ENCODE assay signal across 8 cellular contexts in the genomic region with DNA sequence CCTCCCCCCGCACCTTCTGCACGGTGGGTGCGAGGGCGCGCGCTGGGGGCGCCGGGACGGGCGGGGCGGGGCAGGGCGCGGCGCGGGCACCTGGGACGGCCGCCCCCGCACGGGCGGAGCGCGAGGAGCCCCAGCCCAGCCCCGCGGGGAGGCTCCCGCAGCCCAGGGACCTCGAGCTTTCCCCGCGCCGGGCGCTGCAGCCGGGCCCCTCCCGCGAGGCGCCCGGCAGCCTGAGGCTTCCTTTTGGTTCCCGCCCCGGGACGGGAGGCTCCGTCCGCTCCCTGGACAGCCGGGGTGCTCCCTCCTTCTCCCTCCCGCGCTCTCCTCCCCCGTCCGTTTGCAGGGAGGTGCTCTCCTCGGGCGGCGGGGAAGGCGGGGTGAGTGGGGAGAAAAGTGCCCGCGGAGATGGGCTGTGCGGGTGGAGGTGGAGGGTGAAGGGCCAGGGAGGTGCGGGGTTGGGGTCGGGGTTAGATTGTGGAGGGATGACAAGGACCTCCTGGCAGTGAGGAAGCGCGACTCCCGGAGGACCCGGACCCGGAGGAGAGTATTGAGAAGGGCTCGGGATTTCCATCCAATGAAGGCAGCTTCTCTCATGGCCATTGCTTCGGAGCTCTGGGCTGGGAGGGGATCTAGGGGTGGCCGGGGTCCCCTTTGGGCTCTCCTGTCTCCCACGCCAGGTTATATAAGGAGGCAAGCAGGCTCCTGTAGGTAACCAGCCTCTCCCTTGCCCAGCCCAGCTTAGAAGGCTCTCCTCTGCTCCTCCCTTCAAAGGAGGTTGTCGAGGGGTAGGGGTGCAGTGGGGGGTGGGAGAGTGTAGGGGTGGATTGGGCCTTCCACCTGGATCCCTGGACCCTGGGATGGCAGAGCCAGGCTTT. TPM values are rescaled to one million over a fixed set of nuclear protein-coding genes. Genes with fewer than 3 reads are reported as not detected.
DNase-seq lines count a peak whose midpoint lies in the region; ATAC-seq and TF ChIP-seq lines count a peak whose summit lies in the region.

No MANE protein-coding gene starts in this region.

- peaks cover 38% of the 10 kb centered on the region for H3K79me2 ChIP-seq in Loucy (ENCODE audit: insufficient read depth, low read length)

- peaks cover 4% of the 10 kb centered on the region; the same call in 1 of the 2 replicates for H3F3A ChIP-seq in Loucy (ENCODE audit: low read depth)

- peak overlapping the region; percentile 71; the same call in 1 of the 2 replicates for H2AFZ ChIP-seq in Loucy (ENCODE audit: low read length)

- DNase-seq in adrenal gland (peak; percentile 49 to 70 (median 54)), hepatic stellate cell (ENCODE audit: low spot score) (peak; percentile 69), retinal pigment epithelial cell (ENCODE audit: low read depth) (no peak), cerebellar nuclear complex (lab: John Stamatoyannopoulos, UW) (no peak)

- peaks cover 10 to 22% (median 15%) of the 10 kb centered on the region in 11 experiments; a peak in 21 of 22 replicates for H3K36me3 ChIP-seq in BLaER1 treated with 17β-estradiol and CSF1 and Interleukin-3, amounts not matched to agents 10 nM and 100 nM
- no peaks in the 10 kb centered on the region for H3K36me3 ChIP-seq in Loucy (ENCODE audit: insufficient read depth, low read length)
- peaks cover 0 to 5% of the 10 kb centered on the region in 2 donors for H3K36me3 ChIP-seq in adrenal gland (replicated peaks in 1 of 2)

- no peak for TF ChIP-seq POLR2A in adrenal gland (IDR thresholded peaks at IDR 0.05)

- peak overlapping the region; percentile 73 to 90 (median 83) for H3K9ac ChIP-seq in BLaER1 treated with 17β-estradiol and CSF1 and Interleukin-3, amounts not matched to agents 10 nM and 100 nM
- H3K9ac ChIP-seq in Loucy (ENCODE audit: low read depth, low read length, poor library complexity, severe bottlenecking): peak overlapping the region; percentile 81

- H3K4me2 ChIP-seq in BLaER1 treated with 17β-estradiol and CSF1 and Interleukin-3, amounts not matched to agents 10 nM and 100 nM: peak overlapping the region; percentile 88 to 99 (median 94)
- H3K4me2 ChIP-seq in Loucy (ENCODE audit: low read depth, low read length, poor library complexity, severe bottlenecking): peak overlapping the region; percentile 80

- no peak for TF ChIP-seq CTCF in Loucy (conservative IDR thresholded peaks at IDR 0.05; ENCODE audit: low read length)
- no peak for TF ChIP-seq CTCF in adrenal gland (IDR thresholded peaks at IDR 0.05)
- no peak for TF ChIP-seq CTCF in retinal pigment epithelial cell (conservative IDR thresholded peaks at IDR 0.05; ENCODE audit: low read depth, low read length)

- 1 to 3% (median 2%) methylated on average over 6 to 56 of the region's 64 CpGs for WGBS in adrenal gland, 4 donors

- peaks cover 53 to 68% (median 61%) of the 10 kb centered on the region in 10 experiments for H3K4me1 ChIP-seq in BLaER1 treated with 17β-estradiol and CSF1 and Interleukin-3, amounts not matched to agents 10 nM and 100 nM
- H3K4me1 ChIP-seq in Loucy (ENCODE audit: insufficient read depth, low read length, poor library complexity, severe bottlenecking) (peaks cover 60% of the 10 kb centered on the region), adrenal gland (replicated peaks in 1 of 2) (peaks cover 11 to 34% of the 10 kb centered on the region in 2 donors)

- intact Hi-C loops in adrenal gland (cut with DNase I): loop anchor here in 1 of 2 donors (5.0 kb wide), 1 partner anchor 121 kb away; no protein-coding TSS in a partner anchor

- H3K9me2 ChIP-seq in Loucy (replicated peaks; ENCODE audit: low read depth, low read length): no peaks in the 10 kb centered on the region

- H3K4me3 ChIP-seq in BLaER1 treated with 17β-estradiol and CSF1 and Interleukin-3, amounts not matched to agents 10 nM and 100 nM: peak overlapping the region; percentile 73 to 84 (median 80)
- H3K4me3 ChIP-seq in Loucy (ENCODE audit: low read length, poor library complexity, severe bottlenecking) (peak overlapping the region; percentile 82), adrenal gland (peak overlapping the region in 3 of 4 donors; percentile 35 to 79 (median 60)), retinal pigment epithelial cell (ENCODE audit: low read length) (peak overlapping the region; percentile 62)

- peaks cover 0 to 6% (median 3%) of the 10 kb centered on the region in 11 experiments; a peak in 3 of 22 replicates for H3K9me3 ChIP-seq in BLaER1 treated with 17β-estradiol and CSF1 and Interleukin-3, amounts not matched to agents 10 nM and 100 nM (replicated peaks in 1 of 11)
- H3K9me3 ChIP-seq in Loucy (ENCODE audit: insufficient read depth, low read depth, low read length): no peaks in the 10 kb centered on the region
- no peaks in the 10 kb centered on the region for H3K9me3 ChIP-seq in adrenal gland (replicated peaks in 1 of 3)

- ATAC-seq in GM19397 (IDR thresholded peaks at IDR 0.05; ENCODE audit: unreplicated experiment) (peak; percentile 6), HG03378 (IDR thresholded peaks at IDR 0.05; ENCODE audit: unreplicated experiment) (no peak)

- peak overlapping the region; percentile 67 to 86 (median 77) for H3K27ac ChIP-seq in BLaER1 treated with 17β-estradiol and CSF1 and Interleukin-3, amounts not matched to agents 10 nM and 100 nM
- H3K27ac ChIP-seq in adrenal gland: peak overlapping the region in 4 of 5 donors; percentile 64 to 94 (median 72)

- H4K20me1 ChIP-seq in BLaER1 treated with 17β-estradiol and CSF1 and Interleukin-3, amounts not matched to agents 10 nM and 100 nM: peaks cover 24 to 51% (median 44%) of the 10 kb centered on the region in 11 experiments; a peak in 20 of 22 replicates
- H4K20me1 ChIP-seq in Loucy (ENCODE audit: insufficient read depth, low read length, poor library complexity, severe bottlenecking): no peaks in the 10 kb centered on the region

- peaks cover 0 to 17% (median 0%) of the 10 kb centered on the region in 11 experiments; a peak in 5 of 22 replicates for H3K27me3 ChIP-seq in BLaER1 treated with 17β-estradiol and CSF1 and Interleukin-3, amounts not matched to agents 10 nM and 100 nM
- H3K27me3 ChIP-seq in Loucy (ENCODE audit: insufficient read depth, low read length, poor library complexity, severe bottlenecking) (no peaks in the 10 kb centered on the region), adrenal gland (no peaks in the 10 kb centered on the region)

RNA-seq across cellular contexts. Expression of a gene that starts 0.6 kb away (rescaled TPM):
- 10 to 100 TPM; 22.0 to 59.8 (median 34.5) TPM for total RNA-seq in adrenal gland
- polyA plus RNA-seq in adrenal gland: 10 to 100 TPM; 11.6 to 32.6 (median 12.4) TPM

Comparison
In these comparisons a context has a peak if more than half of its experiments do, and no peak if none do; other contexts are left out.
1. DNase-seq: peak in adrenal gland (7 of 7) and hepatic stellate cell (single experiment); none in retinal pigment epithelial cell (single experiment) and cerebellar nuclear complex (0 of 2).
2. Peak in every context shown above with its lines, with median percentiles within 50 percentile points of each other: H3K4me3 ChIP-seq.